ENCODE assay signal across 30 cellular contexts in genomic region chr17:50074227-50074626, GRCh38. TPM values are rescaled to one million over a fixed set of nuclear protein-coding genes. Genes with fewer than 3 reads are reported as not detected.
"Had no signal": no experiment of that assay in that cellular context is flagged by ENCODE, and none has a peak within 500 bp of the region (broad histone marks: within the 10 kb centered on the region; RNA-seq: fewer than 3 reads in every experiment).

No MANE protein-coding gene starts in this region.

- H3K9me3 ChIP-seq: body of pancreas, colonic mucosa, esophagus muscularis mucosa, gastrocnemius medialis, heart left ventricle had no signal

- H3K27ac ChIP-seq: body of pancreas, colonic mucosa, esophagus muscularis mucosa, foreskin keratinocyte, gastrocnemius medialis, heart left ventricle had no signal

- H3K4me1 Mint-ChIP-seq: activated B cell treated with CpG ODN at 0.5 μM for 24 hours; activated T-helper 17 cell treated with anti-CD3 and anti-CD28 coated beads, Interleukin-2, amount 50 U/mL, for 72 hours; T-cell had no signal

- ATAC-seq: activated CD4-positive, CD25-positive, alpha-beta regulatory T cell treated with anti-CD3 and anti-CD28 coated beads, Interleukin-2, amount 50 U/mL, for 24 hours; activated CD8-positive, alpha-beta T cell treated with anti-CD3 and anti-CD28 coated beads for 36 hours; activated T-cell treated with anti-CD3 and anti-CD28 coated beads, Interleukin-2, amount 50 U/mL, for 4 hours; activated T-helper 17 cell treated with anti-CD3 and anti-CD28 coated beads, Interleukin-2, amount 50 U/mL, for 72 hours; body of pancreas; foreskin keratinocyte; gastrocnemius medialis; heart left ventricle; T-cell had no signal

- H3K4me3 ChIP-seq: body of pancreas, colonic mucosa, esophagus muscularis mucosa, gastrocnemius medialis, heart left ventricle had no signal

- DNase-seq: activated B cell treated with CpG ODN at 0.5 μM for 24 hours; activated CD4-positive, alpha-beta T cell treated with anti-CD3 and anti-CD28 coated beads for 48 hours; activated CD4-positive, alpha-beta T cell treated with anti-CD3 and anti-CD28 coated beads, Interleukin-2, amount 50 U/mL, for 1 hour; activated CD4-positive, alpha-beta T cell treated with anti-CD3 and anti-CD28 coated beads, Interleukin-2, amount 50 U/mL, for 48 hours; activated CD8-positive, alpha-beta memory T cell treated with anti-CD3 and anti-CD28 coated beads for 24 hours; activated CD8-positive, alpha-beta T cell treated with anti-CD3 and anti-CD28 coated beads for 36 hours; activated effector memory CD4-positive, alpha-beta T cell treated with Interleukin-2 at 50 U/mL for 16 hours; activated gamma-delta T cell treated with Interleukin-2 at 50 U/mL for 16 hours; activated naive CD4-positive, alpha-beta T cell treated with anti-CD3 and anti-CD28 coated beads, Interleukin-2, amount 50 U/mL, for 16 hours; activated naive CD4-positive, alpha-beta T cell treated with Interleukin-2 at 50 U/mL for 16 hours; activated T-cell treated with anti-CD3 and anti-CD28 coated beads, Interleukin-2, amount 50 U/mL, for 4 hours; amniotic stem cell; anterior cingulate cortex; body of pancreas; caudate nucleus; colonic mucosa; effector CD8-positive, alpha-beta T cell; endodermal cell; erythroblast; foreskin keratinocyte; gastrocnemius medialis; glutamatergic neuron; T-cell; T1000 had no signal

- H3K27ac Mint-ChIP-seq: activated B cell treated with CpG ODN at 0.5 μM for 24 hours; activated CD8-positive, alpha-beta T cell treated with anti-CD3 and anti-CD28 coated beads for 36 hours; activated naive CD8-positive, alpha-beta T cell; activated T-helper 17 cell treated with anti-CD3 and anti-CD28 coated beads, Interleukin-2, amount 50 U/mL, for 72 hours; endodermal cell; T-cell; T-helper 1 cell treated with Interleukin-12 subunit alpha and Interleukin-12 subunit beta and Interleukin-4 antibody, amounts not matched to agents 30 μg/mL and 1 μg/mL, for 36 hours had no signal

- H3K9me3 Mint-ChIP-seq: activated B cell treated with CpG ODN at 0.5 μM for 24 hours; activated T-cell treated with anti-CD3 and anti-CD28 coated beads, Interleukin-2, amount 50 U/mL, for 4 hours; activated T-helper 17 cell treated with anti-CD3 and anti-CD28 coated beads, Interleukin-2, amount 50 U/mL, for 72 hours; T-cell had no signal

- H3K4me1 ChIP-seq: body of pancreas, colonic mucosa, foreskin keratinocyte had no signal

- H3K27me3 ChIP-seq: body of pancreas, colonic mucosa, esophagus muscularis mucosa, foreskin keratinocyte, gastrocnemius medialis, heart left ventricle had no signal

- H3K27me3 Mint-ChIP-seq: activated B cell treated with CpG ODN at 0.5 μM for 24 hours; activated CD8-positive, alpha-beta T cell treated with anti-CD3 and anti-CD28 coated beads for 36 hours; activated naive CD8-positive, alpha-beta T cell; activated T-helper 17 cell treated with anti-CD3 and anti-CD28 coated beads, Interleukin-2, amount 50 U/mL, for 72 hours; T-cell had no signal

- H3K4me3 Mint-ChIP-seq: activated B cell treated with CpG ODN at 0.5 μM for 24 hours; activated CD8-positive, alpha-beta T cell treated with anti-CD3 and anti-CD28 coated beads for 36 hours; activated naive CD8-positive, alpha-beta T cell; activated T-cell treated with anti-CD3 and anti-CD28 coated beads, Interleukin-2, amount 50 U/mL, for 4 hours; activated T-helper 17 cell treated with anti-CD3 and anti-CD28 coated beads, Interleukin-2, amount 50 U/mL, for 72 hours; endodermal cell; T-cell; T-helper 1 cell treated with Interleukin-12 subunit alpha and Interleukin-12 subunit beta and Interleukin-4 antibody, amounts not matched to agents 30 μg/mL and 1 μg/mL, for 36 hours had no signal

RNA-seq across cellular contexts. Expression of gene SAMD14, which starts 55.7 kb away (rescaled TPM):
- total RNA-seq: body of pancreas had no signal
